ENCODE assay signal across 10 cellular contexts in genomic region chr17:57519199-57519598, GRCh38.
DNase-seq lines count a peak whose midpoint lies in the region; ATAC-seq and TF ChIP-seq lines count a peak whose summit lies in the region.
"Had no signal": no experiment of that assay in that cellular context is flagged by ENCODE, and none has a peak within 500 bp of the region (broad histone marks: within the 10 kb centered on the region; RNA-seq: fewer than 3 reads in every experiment).

No MANE protein-coding gene starts in this region.

- peaks cover 18% of the 10 kb centered on the region for H3K4me1 Mint-ChIP-seq in activated T-helper 2 cell treated with anti-CD3 and anti-CD28 coated beads, Interferon-gamma antibody, Interleukin-2, Interleukin-4, amounts not matched to agents 10 μg/mL and 5 μg/mL and 100 μg/mL, durations not matched to agents 14 hours and 24 hours and 36 hours (ENCODE audit: low read depth)

- no peak overlapping the region for H3K4me3 Mint-ChIP-seq in activated T-helper 2 cell treated with anti-CD3 and anti-CD28 coated beads, Interferon-gamma antibody, Interleukin-2, Interleukin-4, amounts not matched to agents 10 μg/mL and 5 μg/mL and 100 μg/mL, durations not matched to agents 14 hours and 24 hours and 36 hours (ENCODE audit: low read depth)
- H3K4me3 Mint-ChIP-seq: CD14-positive monocyte had no signal

- peak; percentile 33 for DNase-seq in AG04449 (ENCODE audit: low read depth, low spot score)
- DNase-seq in body of pancreas = no peak
- peak; percentile 99 for DNase-seq in islet precursor cell
- no peak for DNase-seq in stimulated activated naive CD8-positive, alpha-beta T cell treated with anti-CD3 and anti-CD28 coated beads, Interleukin-15, Interleukin-2, amounts not matched to agents 100 U/mL and 50 U/mL, for 24 hours
- no peak for DNase-seq in activated T-helper 2 cell treated with anti-CD3 and anti-CD28 coated beads, Interferon-gamma antibody, Interleukin-2, Interleukin-4, amounts not matched to agents 10 μg/mL and 5 μg/mL and 100 μg/mL, durations not matched to agents 14 hours and 24 hours and 36 hours (ENCODE audit: low spot score)
- DNase-seq in stimulated activated CD4-positive, alpha-beta T cell treated with anti-CD3 and anti-CD28 coated beads, Interleukin-4, amount 100 ng/mL, for 24 hours = no peak
- no peak for DNase-seq in NCI-H526 treated with DMSO at 0.1 percent for 48 hours (lab: John Stamatoyannopoulos, UW)
- DNase-seq: activated CD4-positive, alpha-beta T cell treated with anti-CD3 and anti-CD28 coated beads, Interleukin-2, amount 50 U/mL, for 48 hours had no signal

- H3K27me3 Mint-ChIP-seq in activated T-helper 2 cell treated with anti-CD3 and anti-CD28 coated beads, Interferon-gamma antibody, Interleukin-2, Interleukin-4, amounts not matched to agents 10 μg/mL and 5 μg/mL and 100 μg/mL, durations not matched to agents 14 hours and 24 hours and 36 hours (ENCODE audit: low read depth) = no peaks in the 10 kb centered on the region

- CTCF ChIA-PET in AG04449 (lab: Yijun Ruan, JAX) = interaction anchor here (1.3 to 3.5 kb wide), 3 partner anchors 28 to 276 kb away, joined by 3 to 26 read pairs (median 3); no protein-coding TSS in a partner anchor

- intact Hi-C loops in body of pancreas (cut with DNase I) = no loop called here
- intact Hi-C loops in activated T-helper 2 cell treated with anti-CD3 and anti-CD28 coated beads, Interferon-gamma antibody, Interleukin-2, Interleukin-4, amounts not matched to agents 10 μg/mL and 5 μg/mL and 100 μg/mL, durations not matched to agents 14 hours and 24 hours and 36 hours (cut with micrococcal nuclease) = no loop called here

- POLR2A ChIA-PET in AG04449 (lab: Yijun Ruan, JAX) = no interaction called here

- peaks cover 10% of the 10 kb centered on the region for H3K36me3 Mint-ChIP-seq in activated T-helper 2 cell treated with anti-CD3 and anti-CD28 coated beads, Interferon-gamma antibody, Interleukin-2, Interleukin-4, amounts not matched to agents 10 μg/mL and 5 μg/mL and 100 μg/mL, durations not matched to agents 14 hours and 24 hours and 36 hours (ENCODE audit: low read depth)
- H3K36me3 Mint-ChIP-seq: CD14-positive monocyte had no signal

- peaks cover 86% of the 10 kb centered on the region for H3K36me3 ChIP-seq in KOPT-K1 (ENCODE audit: insufficient read depth, low read length)
- no peaks in the 10 kb centered on the region for H3K36me3 ChIP-seq in body of pancreas (replicated peaks in 1 of 2; ENCODE audit: insufficient read depth in 1 of 2, low read depth in 2 of 2)

- no peak overlapping the region for H3K27ac Mint-ChIP-seq in activated T-helper 2 cell treated with anti-CD3 and anti-CD28 coated beads, Interferon-gamma antibody, Interleukin-2, Interleukin-4, amounts not matched to agents 10 μg/mL and 5 μg/mL and 100 μg/mL, durations not matched to agents 14 hours and 24 hours and 36 hours
- H3K27ac Mint-ChIP-seq: CD14-positive monocyte had no signal

- TF ChIP-seq CTCF in AG04449 (IDR thresholded peaks at IDR 0.05; ENCODE audit: insufficient read depth, low read length, missing control alignments) (no peak), body of pancreas (IDR thresholded peaks at IDR 0.05) (no peak)

- H3K9me3 Mint-ChIP-seq in activated T-helper 2 cell treated with anti-CD3 and anti-CD28 coated beads, Interferon-gamma antibody, Interleukin-2, Interleukin-4, amounts not matched to agents 10 μg/mL and 5 μg/mL and 100 μg/mL, durations not matched to agents 14 hours and 24 hours and 36 hours = no peaks in the 10 kb centered on the region
- H3K9me3 Mint-ChIP-seq: CD14-positive monocyte had no signal

- no peaks in the 10 kb centered on the region for H3K9me3 ChIP-seq in KOPT-K1 (ENCODE audit: insufficient read depth, low read length, poor library complexity, severe bottlenecking)
- no peaks in the 10 kb centered on the region for H3K9me3 ChIP-seq in body of pancreas

- H3K4me3 ChIP-seq in AG04449 (ENCODE audit: low read depth, low read length) = no peak overlapping the region
- no peak overlapping the region for H3K4me3 ChIP-seq in body of pancreas

- H3K27me3 ChIP-seq in body of pancreas = no peaks in the 10 kb centered on the region

- H3K27ac ChIP-seq in KOPT-K1 (ENCODE audit: low read depth, low read length, poor library complexity, severe bottlenecking) (peak overlapping the region; percentile 58), body of pancreas (peak overlapping the region in 1 of 4 donors; percentile 49)

- peaks cover 16% of the 10 kb centered on the region for H3K4me1 ChIP-seq in body of pancreas

- no peak for TF ChIP-seq POLR2A in body of pancreas (IDR thresholded peaks at IDR 0.05)

- 66 to 90% methylated on average over 6 to 9 of the region's 9 CpGs for WGBS in body of pancreas, 2 donors

- ATAC-seq in body of pancreas = peak; percentile 61
- no peak for ATAC-seq in stimulated activated naive CD8-positive, alpha-beta T cell treated with anti-CD3 and anti-CD28 coated beads, Interleukin-15, Interleukin-2, amounts not matched to agents 100 U/mL and 50 U/mL, for 24 hours

Comparison
In these comparisons a context has a peak if more than half of its experiments do, and no peak if none do; other contexts are left out.
1. DNase-seq: peak in AG04449 (single experiment) and islet precursor cell (single experiment); none in body of pancreas (0 of 4), stimulated activated naive CD8-positive, alpha-beta T cell treated with anti-CD3 and anti-CD28 coated beads, Interleukin-15, Interleukin-2, amounts not matched to agents 100 U/mL and 50 U/mL, for 24 hours (single experiment), activated T-helper 2 cell treated with anti-CD3 and anti-CD28 coated beads, Interferon-gamma antibody, Interleukin-2, Interleukin-4, amounts not matched to agents 10 μg/mL and 5 μg/mL and 100 μg/mL, durations not matched to agents 14 hours and 24 hours and 36 hours (single experiment), stimulated activated CD4-positive, alpha-beta T cell treated with anti-CD3 and anti-CD28 coated beads, Interleukin-4, amount 100 ng/mL, for 24 hours (single experiment) and NCI-H526 treated with DMSO at 0.1 percent for 48 hours (single experiment).